In genomic region chr5:141618030-141618803, GRCh38 we compare ENCODE assay signal across 1 cellular context.
A peak's percentile ranks its signal among the peaks of the same experiment; 100 is the strongest.
TF ChIP-seq lines count a peak whose summit lies in the region.

No MANE protein-coding gene starts in this region.

TF ChIP-seq in K562, 482 proteins besides CTCF, POLR2A, EP300 and RAD21 (continued from another document and continues in another):
- TF ChIP-seq ZNF140 (CRISPR knock-in tag; IDR thresholded peaks at IDR 0.05), result no peak
- no peak for TF ChIP-seq WHSC1 (IDR thresholded peaks at IDR 0.05; ENCODE audit: low read length)
- TF ChIP-seq HDAC2 (IDR thresholded peaks at IDR 0.05), result no peak; the same call in 1 of the 2 replicates
- no peak for TF ChIP-seq PRPF4 (IDR thresholded peaks at IDR 0.05; ENCODE audit: insufficient read depth, low read depth, low read length, poor library complexity, severe bottlenecking)
- peak; percentile 93 for TF ChIP-seq ZEB2 (IDR thresholded peaks at IDR 0.05)
- TF ChIP-seq TFE3 (CRISPR knock-in tag; IDR thresholded peaks at IDR 0.05), result no peak
- TF ChIP-seq SIN3B (IDR thresholded peaks at IDR 0.05; ENCODE audit: low read depth), result no peak
- no peak for TF ChIP-seq ARID3B (CRISPR knock-in tag; IDR thresholded peaks at IDR 0.05; ENCODE audit: borderline replicate concordance)
- TF ChIP-seq ZFPM2 (CRISPR knock-in tag; IDR thresholded peaks at IDR 0.05), result no peak
- TF ChIP-seq ZNF551 (CRISPR knock-in tag; IDR thresholded peaks at IDR 0.05), result no peak
- no peak for TF ChIP-seq ATF1 (CRISPR knock-in tag; IDR thresholded peaks at IDR 0.05)
- peak; percentile 18; the same call in 1 of the 2 replicates for TF ChIP-seq ATF1 (tag; IDR thresholded peaks at IDR 0.05)
- TF ChIP-seq ESRRA (IDR thresholded peaks at IDR 0.05; ENCODE audit: borderline replicate concordance, low read depth), result no peak
- no peak for TF ChIP-seq DDX20 (tag; IDR thresholded peaks at IDR 0.05; ENCODE audit: low read depth)
- TF ChIP-seq GABPB1 (CRISPR knock-in tag; IDR thresholded peaks at IDR 0.05), result peak; percentile 75
- TF ChIP-seq MLLT1 (IDR thresholded peaks at IDR 0.05), result peak; percentile 68 to 82; a peak in 1 of 4 replicates
- TF ChIP-seq ZNF449 (CRISPR knock-in tag; IDR thresholded peaks at IDR 0.05), result no peak
- TF ChIP-seq U2AF1 (optimal IDR thresholded peaks at IDR 0.05; ENCODE audit: low read depth, low read length), result no peak
- no peak for TF ChIP-seq IFI16 (CRISPR knock-in tag; IDR thresholded peaks at IDR 0.05)
- TF ChIP-seq LEF1 (IDR thresholded peaks at IDR 0.05), result peak; percentile 47; the same call in 1 of the 2 replicates
- peak; percentile 61 for TF ChIP-seq TEAD4 (IDR thresholded peaks at IDR 0.05; ENCODE audit: low read length)
- no peak for TF ChIP-seq TEAD4 (CRISPR knock-in tag; IDR thresholded peaks at IDR 0.05; ENCODE audit: borderline replicate concordance)
- TF ChIP-seq RNF2 (IDR thresholded peaks at IDR 0.05), result no peak
- peak; percentile 38; the same call in 1 of the 2 replicates for TF ChIP-seq NFATC3 (IDR thresholded peaks at IDR 0.05)
- no peak for TF ChIP-seq NR3C1 (CRISPR knock-in tag; IDR thresholded peaks at IDR 0.05)
- TF ChIP-seq SRSF3 (IDR thresholded peaks at IDR 0.05; ENCODE audit: insufficient read depth, low read length), result no peak
- TF ChIP-seq ZBTB5 (IDR thresholded peaks at IDR 0.05), result no peak
- TF ChIP-seq ZNF445 (CRISPR knock-in tag; IDR thresholded peaks at IDR 0.05; ENCODE audit: low read depth), result no peak
- TF ChIP-seq ETV5 (CRISPR knock-in tag; IDR thresholded peaks at IDR 0.05; ENCODE audit: low read depth), result no peak
- 0 out of 2 replicates have a peak, but pooled peaks have one; percentile 55 for TF ChIP-seq HDGF (IDR thresholded peaks at IDR 0.05)
- TF ChIP-seq TBP (optimal IDR thresholded peaks at IDR 0.05; ENCODE audit: low read depth, low read length), result no peak
- no peak for TF ChIP-seq TARDBP (IDR thresholded peaks at IDR 0.05)
- TF ChIP-seq ZZZ3 (IDR thresholded peaks at IDR 0.05), result no peak
- no peak for TF ChIP-seq BRF2 (IDR thresholded peaks at IDR 0.05; ENCODE audit: borderline replicate concordance, insufficient read depth, insufficient read length)
- no peak; the same call in 1 of the 2 replicates for TF ChIP-seq SMARCC2 (IDR thresholded peaks at IDR 0.05; ENCODE audit: low read depth)
- no peak for TF ChIP-seq SREBF1 (IDR thresholded peaks at IDR 0.05; ENCODE audit: borderline replicate concordance, low read depth, low read length)
- peak; percentile 76 for TF ChIP-seq NFRKB (IDR thresholded peaks at IDR 0.05; ENCODE audit: low read depth)
- no peak for TF ChIP-seq NR2C2 (CRISPR knock-in tag; IDR thresholded peaks at IDR 0.05)
- 0 out of 2 replicates have a peak, but pooled peaks have one; percentile 65 for TF ChIP-seq NR2C2 (tag; IDR thresholded peaks at IDR 0.05)
- TF ChIP-seq ELF4 (CRISPR knock-in tag; IDR thresholded peaks at IDR 0.05), result no peak
- no peak for TF ChIP-seq KAT7 (CRISPR knock-in tag; IDR thresholded peaks at IDR 0.05; ENCODE audit: borderline replicate concordance)
- no peak for TF ChIP-seq MAFK (IDR thresholded peaks at IDR 0.05; ENCODE audit: low read length)
- TF ChIP-seq BRD4 (IDR thresholded peaks at IDR 0.05), result peak; percentile 3; the same call in 1 of the 2 replicates
- no peak for TF ChIP-seq POLR2H (tag; IDR thresholded peaks at IDR 0.05; ENCODE audit: low read depth)
- TF ChIP-seq DPF2 (IDR thresholded peaks at IDR 0.05), result peak; percentile 68
- TF ChIP-seq ZNF121 (CRISPR knock-in tag; conservative IDR thresholded peaks at IDR 0.05), result no peak
- TF ChIP-seq KDM5B (IDR thresholded peaks at IDR 0.05; ENCODE audit: insufficient replicate concordance, low read depth, low read length), result peak; percentile 13
- TF ChIP-seq HIVEP1 (CRISPR knock-in tag; IDR thresholded peaks at IDR 0.05), result no peak
- no peak for TF ChIP-seq ZNF212 (CRISPR knock-in tag; IDR thresholded peaks at IDR 0.05)
- TF ChIP-seq KLF6 (CRISPR knock-in tag; IDR thresholded peaks at IDR 0.05; ENCODE audit: borderline replicate concordance), result no peak
- no peak for TF ChIP-seq BCL6 (CRISPR knock-in tag; IDR thresholded peaks at IDR 0.05)
- TF ChIP-seq CHCHD3 (CRISPR knock-in tag; IDR thresholded peaks at IDR 0.05), result no peak
- TF ChIP-seq SRSF7 (optimal IDR thresholded peaks at IDR 0.05; ENCODE audit: low read depth, low read length), result no peak
- no peak for TF ChIP-seq VEZF1 (CRISPR knock-in tag; IDR thresholded peaks at IDR 0.05)
- 0 out of 2 replicates have a peak, but pooled peaks have one; percentile 17 for TF ChIP-seq ARID3A (IDR thresholded peaks at IDR 0.05; ENCODE audit: borderline replicate concordance, low read depth, low read length)
- TF ChIP-seq JUNB (CRISPR knock-in tag; conservative IDR thresholded peaks at IDR 0.05), result no peak
- peak; percentile 46; the same call in 1 of the 2 replicates for TF ChIP-seq HCFC1 (IDR thresholded peaks at IDR 0.05; ENCODE audit: low read depth, low read length)
- no peak for TF ChIP-seq PBX2 (CRISPR knock-in tag; IDR thresholded peaks at IDR 0.05; ENCODE audit: low read depth)
- no peak for TF ChIP-seq PBX2 (tag; conservative IDR thresholded peaks at IDR 0.05; ENCODE audit: low read depth)
- TF ChIP-seq RBFOX2 (IDR thresholded peaks at IDR 0.05; ENCODE audit: low read depth, low read length), result no peak
- peak; percentile 63; the same call in 1 of the 2 replicates for TF ChIP-seq SPI1 (IDR thresholded peaks at IDR 0.05; ENCODE audit: borderline replicate concordance, low read depth, low read length)
- peak; percentile 26 to 56; a peak in 2 of 4 replicates for TF ChIP-seq KDM1A (IDR thresholded peaks at IDR 0.05)
- no peak for TF ChIP-seq ESRRB (CRISPR knock-in tag; IDR thresholded peaks at IDR 0.05; ENCODE audit: borderline replicate concordance)
- no peak for TF ChIP-seq MCM2 (IDR thresholded peaks at IDR 0.05; ENCODE audit: low read depth)
